In the genomic region with DNA sequence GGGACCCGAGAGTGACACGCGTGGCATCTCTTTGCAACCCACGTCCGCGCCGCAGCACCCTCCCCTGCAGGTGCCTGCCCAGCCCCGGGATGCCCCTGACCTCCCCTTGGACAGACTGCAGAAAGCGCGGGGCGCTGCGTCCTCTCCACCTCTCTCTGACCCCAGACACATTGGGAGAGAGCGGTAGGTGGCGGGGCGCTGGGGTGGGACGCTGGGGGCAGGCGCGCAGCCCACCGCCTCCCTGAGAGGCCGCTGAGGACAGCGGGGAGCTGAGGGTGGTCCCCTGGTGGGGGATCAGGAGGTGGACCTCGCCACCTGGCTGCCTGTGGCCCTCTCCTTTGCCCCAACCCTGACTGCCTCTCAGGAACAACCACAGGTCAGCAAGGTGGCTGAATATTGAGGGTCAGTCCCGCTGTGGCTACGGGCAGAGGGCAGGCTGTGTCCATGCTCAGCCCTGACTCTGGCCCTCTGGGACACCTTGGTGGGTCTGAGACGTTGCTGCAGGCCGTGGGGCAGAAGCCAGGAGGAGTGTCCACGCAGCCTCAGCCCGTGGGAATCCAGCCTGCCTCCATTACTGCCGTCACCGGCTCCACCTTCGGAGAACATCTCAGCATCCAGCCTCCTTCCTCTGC, we compare ENCODE assay signal across 1 cellular context.
TF ChIP-seq lines count a peak whose summit lies in the region.

No MANE protein-coding gene starts in this region.

TF ChIP-seq in K562, 482 proteins besides CTCF, POLR2A, EP300 and RAD21:
- TF ChIP-seq MTA2 (IDR thresholded peaks at IDR 0.05; ENCODE audit: low read depth): peak; percentile 8; the same call in 1 of the 2 replicates
- TF ChIP-seq HLTF (IDR thresholded peaks at IDR 0.05): 0 out of 2 replicates have a peak, but pooled peaks have one; percentile 9
- TF ChIP-seq, protein P1, sequence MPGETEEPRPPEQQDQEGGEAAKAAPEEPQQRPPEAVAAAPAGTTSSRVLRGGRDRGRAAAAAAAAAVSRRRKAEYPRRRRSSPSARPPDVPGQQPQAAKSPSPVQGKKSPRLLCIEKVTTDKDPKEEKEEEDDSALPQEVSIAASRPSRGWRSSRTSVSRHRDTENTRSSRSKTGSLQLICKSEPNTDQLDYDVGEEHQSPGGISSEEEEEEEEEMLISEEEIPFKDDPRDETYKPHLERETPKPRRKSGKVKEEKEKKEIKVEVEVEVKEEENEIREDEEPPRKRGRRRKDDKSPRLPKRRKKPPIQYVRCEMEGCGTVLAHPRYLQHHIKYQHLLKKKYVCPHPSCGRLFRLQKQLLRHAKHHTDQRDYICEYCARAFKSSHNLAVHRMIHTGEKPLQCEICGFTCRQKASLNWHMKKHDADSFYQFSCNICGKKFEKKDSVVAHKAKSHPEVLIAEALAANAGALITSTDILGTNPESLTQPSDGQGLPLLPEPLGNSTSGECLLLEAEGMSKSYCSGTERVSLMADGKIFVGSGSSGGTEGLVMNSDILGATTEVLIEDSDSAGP (CRISPR knock-in tag; IDR thresholded peaks at IDR 0.05): peak; percentile 13; the same call in 1 of the 2 replicates
- TF ChIP-seq POLR2B (IDR thresholded peaks at IDR 0.05; ENCODE audit: low read depth, partially characterized antibody): peak; percentile 4
- TF ChIP-seq, protein P2, sequence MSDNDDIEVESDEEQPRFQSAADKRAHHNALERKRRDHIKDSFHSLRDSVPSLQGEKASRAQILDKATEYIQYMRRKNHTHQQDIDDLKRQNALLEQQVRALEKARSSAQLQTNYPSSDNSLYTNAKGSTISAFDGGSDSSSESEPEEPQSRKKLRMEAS (CRISPR knock-in tag; IDR thresholded peaks at IDR 0.05): 0 out of 2 replicates have a peak, but pooled peaks have one; percentile 39
- 0 out of 2 replicates have a peak, but pooled peaks have one; percentile 6 for TF ChIP-seq ESRRA (IDR thresholded peaks at IDR 0.05; ENCODE audit: borderline replicate concordance, low read depth)
- TF ChIP-seq E2F3 (CRISPR knock-in tag; IDR thresholded peaks at IDR 0.05): peak; percentile 49; the same call in 1 of the 2 replicates
- TF ChIP-seq ZBTB1 (CRISPR knock-in tag; IDR thresholded peaks at IDR 0.05; ENCODE audit: borderline replicate concordance, low read depth): no peak
- TF ChIP-seq RUNX1 (IDR thresholded peaks at IDR 0.05; ENCODE audit: low read depth): no peak
- TF ChIP-seq, protein P3, sequence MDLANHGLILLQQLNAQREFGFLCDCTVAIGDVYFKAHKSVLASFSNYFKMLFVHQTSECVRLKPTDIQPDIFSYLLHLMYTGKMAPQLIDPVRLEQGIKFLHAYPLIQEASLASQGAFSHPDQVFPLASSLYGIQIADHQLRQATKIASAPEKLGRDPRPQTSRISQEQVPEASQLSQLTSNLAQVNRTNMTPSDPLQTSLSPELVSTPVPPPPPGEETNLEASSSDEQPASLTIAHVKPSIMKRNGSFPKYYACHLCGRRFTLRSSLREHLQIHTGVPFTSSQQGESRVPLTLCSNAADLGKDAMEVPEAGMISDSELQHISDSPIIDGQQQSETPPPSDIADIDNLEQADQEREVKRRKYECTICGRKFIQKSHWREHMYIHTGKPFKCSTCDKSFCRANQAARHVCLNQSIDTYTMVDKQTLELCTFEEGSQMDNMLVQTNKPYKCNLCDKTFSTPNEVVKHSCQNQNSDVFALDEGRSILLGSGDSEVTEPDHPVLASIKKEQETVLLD (IDR thresholded peaks at IDR 0.05): peak; percentile 17; the same call in 1 of the 2 replicates
- TF ChIP-seq, protein P4, sequence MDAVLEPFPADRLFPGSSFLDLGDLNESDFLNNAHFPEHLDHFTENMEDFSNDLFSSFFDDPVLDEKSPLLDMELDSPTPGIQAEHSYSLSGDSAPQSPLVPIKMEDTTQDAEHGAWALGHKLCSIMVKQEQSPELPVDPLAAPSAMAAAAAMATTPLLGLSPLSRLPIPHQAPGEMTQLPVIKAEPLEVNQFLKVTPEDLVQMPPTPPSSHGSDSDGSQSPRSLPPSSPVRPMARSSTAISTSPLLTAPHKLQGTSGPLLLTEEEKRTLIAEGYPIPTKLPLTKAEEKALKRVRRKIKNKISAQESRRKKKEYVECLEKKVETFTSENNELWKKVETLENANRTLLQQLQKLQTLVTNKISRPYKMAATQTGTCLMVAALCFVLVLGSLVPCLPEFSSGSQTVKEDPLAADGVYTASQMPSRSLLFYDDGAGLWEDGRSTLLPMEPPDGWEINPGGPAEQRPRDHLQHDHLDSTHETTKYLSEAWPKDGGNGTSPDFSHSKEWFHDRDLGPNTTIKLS (IDR thresholded peaks at IDR 0.05; ENCODE audit: borderline replicate concordance, low read depth): no peak
- TF ChIP-seq ZC3H4 (CRISPR knock-in tag; IDR thresholded peaks at IDR 0.05; ENCODE audit: borderline replicate concordance): 0 out of 2 replicates have a peak, but pooled peaks have one; percentile 26
- TF ChIP-seq CC2D1A (IDR thresholded peaks at IDR 0.05): no peak
- TF ChIP-seq DNMT1 (IDR thresholded peaks at IDR 0.05): no peak
- TF ChIP-seq KDM5B (IDR thresholded peaks at IDR 0.05; ENCODE audit: insufficient replicate concordance, low read depth, low read length): peak; percentile 33
- 0 out of 2 replicates have a peak, but pooled peaks have one; percentile 34 for TF ChIP-seq MIER1 (IDR thresholded peaks at IDR 0.05; ENCODE audit: low read depth)
- TF ChIP-seq, protein P5, sequence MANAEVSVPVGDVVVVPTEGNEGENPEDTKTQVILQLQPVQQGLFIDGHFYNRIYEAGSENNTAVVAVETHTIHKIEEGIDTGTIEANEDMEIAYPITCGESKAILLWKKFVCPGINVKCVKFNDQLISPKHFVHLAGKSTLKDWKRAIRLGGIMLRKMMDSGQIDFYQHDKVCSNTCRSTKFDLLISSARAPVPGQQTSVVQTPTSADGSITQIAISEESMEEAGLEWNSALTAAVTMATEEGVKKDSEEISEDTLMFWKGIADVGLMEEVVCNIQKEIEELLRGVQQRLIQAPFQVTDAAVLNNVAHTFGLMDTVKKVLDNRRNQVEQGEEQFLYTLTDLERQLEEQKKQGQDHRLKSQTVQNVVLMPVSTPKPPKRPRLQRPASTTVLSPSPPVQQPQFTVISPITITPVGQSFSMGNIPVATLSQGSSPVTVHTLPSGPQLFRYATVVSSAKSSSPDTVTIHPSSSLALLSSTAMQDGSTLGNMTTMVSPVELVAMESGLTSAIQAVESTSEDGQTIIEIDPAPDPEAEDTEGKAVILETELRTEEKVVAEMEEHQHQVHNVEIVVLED (CRISPR knock-in tag; IDR thresholded peaks at IDR 0.05): no peak
- TF ChIP-seq RB1 (IDR thresholded peaks at IDR 0.05; ENCODE audit: low read depth): 0 out of 2 replicates have a peak, but pooled peaks have one; percentile 6
- 0 out of 2 replicates have a peak, but pooled peaks have one; percentile 46 for TF ChIP-seq HDGF (IDR thresholded peaks at IDR 0.05)
- peak; percentile 48 for TF ChIP-seq CHD1 (IDR thresholded peaks at IDR 0.05; ENCODE audit: low read length)
- no peak for TF ChIP-seq BRCA1 (IDR thresholded peaks at IDR 0.05)
- TF ChIP-seq BRCA1 (CRISPR knock-in tag; IDR thresholded peaks at IDR 0.05): peak; percentile 65; the same call in 1 of the 2 replicates
- no peak for TF ChIP-seq FOXM1 (IDR thresholded peaks at IDR 0.05; ENCODE audit: low read depth)
- TF ChIP-seq FOXM1 (CRISPR knock-in tag; IDR thresholded peaks at IDR 0.05; ENCODE audit: low read depth): 0 out of 2 replicates have a peak, but pooled peaks have one; percentile 1
- TF ChIP-seq SAP30 (IDR thresholded peaks at IDR 0.05; ENCODE audit: borderline replicate concordance, insufficient read depth, low read depth, low read length, poor library complexity, severe bottlenecking): peak; percentile 24
